ENCODE assay signal across 22 cellular contexts in the genomic region with DNA sequence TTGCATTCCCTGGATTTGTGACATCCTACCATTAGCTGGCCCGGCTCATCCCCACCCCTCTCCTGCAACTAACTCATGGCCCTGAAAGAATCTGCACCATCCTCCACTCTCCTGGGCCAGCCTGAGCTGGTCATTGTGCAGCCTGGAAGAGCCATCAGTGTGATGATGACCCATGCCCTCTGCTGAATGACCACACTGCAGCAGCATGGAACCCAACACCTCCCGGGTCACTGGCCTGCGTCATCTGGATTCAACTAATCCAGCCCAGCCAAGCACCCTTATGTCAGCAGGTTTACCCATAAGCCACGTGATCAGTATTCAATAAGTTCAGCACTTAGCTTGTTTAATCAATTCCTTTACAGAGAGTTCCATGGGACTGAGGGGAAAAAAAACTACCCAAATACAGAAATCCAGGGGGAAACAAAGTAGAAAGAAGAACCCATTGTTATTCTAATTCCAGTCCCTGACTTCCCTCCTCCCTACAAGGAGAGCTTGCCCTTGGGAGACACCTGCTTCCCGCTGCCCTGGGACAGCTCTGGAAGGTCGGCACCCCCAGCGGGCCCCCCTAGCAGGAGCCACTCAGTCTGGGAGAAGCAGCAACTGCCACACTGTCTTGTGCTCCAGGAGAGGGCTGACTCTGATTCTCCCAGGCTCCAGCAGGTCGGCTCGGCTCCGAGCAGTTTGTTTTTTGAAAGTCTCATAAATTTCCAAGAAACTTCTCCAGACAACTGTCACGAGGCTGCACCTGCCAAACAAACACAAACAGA.
"Had no signal": no experiment of that assay in that cellular context is flagged by ENCODE, and none has a peak within 500 bp of the region (broad histone marks: within the 10 kb centered on the region; RNA-seq: fewer than 3 reads in every experiment).

No MANE protein-coding gene starts in this region.

- H3K27ac Mint-ChIP-seq: activated CD4-positive, alpha-beta T cell treated with anti-CD3 and anti-CD28 coated beads, Interleukin-2, amount 10 ng/mL, durations not matched to agents 7 days and 5 days; mesothelial cell of epicardium; stimulated activated naive CD8-positive, alpha-beta T cell treated with anti-CD3 and anti-CD28 coated beads, Interleukin-15, amount 100 ng/mL, for 72 hours; type B pancreatic cell had no signal

- H3K27me3 ChIP-seq: right atrium auricular region, suprapubic skin had no signal

- H3K27ac ChIP-seq: lower lobe of right lung, prostate gland, right atrium auricular region, skin epidermis, suprapubic skin had no signal

- H3K9me3 Mint-ChIP-seq: activated CD4-positive, alpha-beta T cell treated with anti-CD3 and anti-CD28 coated beads, Interleukin-2, amount 10 ng/mL, durations not matched to agents 7 days and 5 days had no signal

- ATAC-seq: activated CD4-positive, CD25-positive, alpha-beta regulatory T cell treated with anti-CD3 and anti-CD28 coated beads, Interleukin-2, amount 50 U/mL, for 24 hours; esophagus mucosa; lower lobe of right lung; stimulated activated naive CD8-positive, alpha-beta T cell treated with anti-CD3 and anti-CD28 coated beads, Interleukin-15, amount 100 ng/mL, for 72 hours had no signal

- H3K9me3 ChIP-seq: lower lobe of right lung, prostate gland, suprapubic skin had no signal

- H3K4me1 Mint-ChIP-seq: activated CD4-positive, alpha-beta T cell treated with anti-CD3 and anti-CD28 coated beads, Interleukin-2, amount 10 ng/mL, durations not matched to agents 7 days and 5 days; stimulated activated naive CD8-positive, alpha-beta T cell treated with anti-CD3 and anti-CD28 coated beads, Interleukin-15, amount 100 ng/mL, for 72 hours had no signal

- H3K36me3 Mint-ChIP-seq: type B pancreatic cell had no signal

- H3K4me3 Mint-ChIP-seq: activated CD4-positive, alpha-beta T cell treated with anti-CD3 and anti-CD28 coated beads, Interleukin-2, amount 10 ng/mL, durations not matched to agents 7 days and 5 days; mesothelial cell of epicardium; stimulated activated naive CD8-positive, alpha-beta T cell treated with anti-CD3 and anti-CD28 coated beads, Interleukin-15, amount 100 ng/mL, for 72 hours; type B pancreatic cell had no signal

- H3K36me3 ChIP-seq: lower lobe of right lung, prostate gland, right atrium auricular region, suprapubic skin had no signal

- H3K4me3 ChIP-seq: lower lobe of right lung, prostate gland, right atrium auricular region, skin epidermis, suprapubic skin had no signal

- DNase-seq: activated CD4-positive, alpha-beta T cell treated with anti-CD3 and anti-CD28 coated beads, Interleukin-2, amount 10 ng/mL, durations not matched to agents 7 days and 5 days; activated CD8-positive, alpha-beta memory T cell treated with anti-CD3 and anti-CD28 coated beads for 24 hours; activated CD8-positive, alpha-beta memory T cell treated with anti-CD3 and anti-CD28 coated beads, Interleukin-2, amount 50 U/mL, for 48 hours; activated effector memory CD4-positive, alpha-beta T cell treated with Interleukin-2 at 50 U/mL for 16 hours; activated naive CD4-positive, alpha-beta T cell treated with anti-CD3 and anti-CD28 coated beads, Interleukin-2, amount 50 U/mL, for 16 hours; activated T-cell treated with anti-CD3 and anti-CD28 coated beads, Interleukin-2, amount 50 U/mL, for 48 hours; aorta; cerebellar nuclear complex; cortex of kidney; effector CD4-positive, alpha-beta T cell; lower lobe of right lung; stimulated activated CD4-positive, alpha-beta T cell treated with anti-CD3 and anti-CD28 coated beads, Interleukin-4, amount 100 ng/mL, for 1 hour; stimulated activated naive CD8-positive, alpha-beta T cell treated with anti-CD3 and anti-CD28 coated beads, Interleukin-15, amount 100 ng/mL, for 72 hours; T1000 had no signal

- H3K4me1 ChIP-seq: lower lobe of right lung, prostate gland, right atrium auricular region, suprapubic skin had no signal
